8 cellular contexts compared by ENCODE assay signal in the genomic region with DNA sequence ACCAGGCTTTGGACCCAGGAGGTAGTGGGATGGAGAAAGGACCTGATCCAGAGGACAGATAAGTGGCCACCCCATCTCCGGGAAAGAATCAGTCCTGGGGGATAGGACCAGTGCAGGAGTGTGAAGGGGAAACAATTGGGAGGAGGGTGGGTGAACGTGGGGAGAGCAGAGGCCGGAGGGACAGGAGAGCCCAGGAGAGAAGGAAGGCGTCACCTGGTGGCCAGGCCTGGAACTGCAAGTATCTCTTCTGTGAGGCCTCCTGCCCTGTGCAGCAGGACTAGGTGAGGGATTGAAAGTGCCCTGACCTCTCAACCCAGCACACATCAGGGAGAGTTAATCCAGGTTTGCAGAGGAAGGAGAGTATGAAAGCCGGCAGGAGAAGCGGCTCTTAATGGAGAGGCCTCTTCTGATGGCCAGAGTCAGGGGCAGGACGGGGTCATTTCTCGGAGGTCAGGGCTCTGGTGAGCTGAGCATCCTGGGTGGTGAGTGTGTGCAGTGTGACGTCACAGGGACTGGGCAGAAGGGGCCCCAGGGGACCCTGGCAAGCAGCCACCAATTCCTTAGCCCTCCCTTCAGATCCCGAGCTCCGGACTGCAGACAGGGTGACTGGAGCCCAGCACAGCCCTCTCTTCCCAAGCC.
DNase-seq lines count a peak whose midpoint lies in the region; ATAC-seq and TF ChIP-seq lines count a peak whose summit lies in the region.

No MANE protein-coding gene starts in this region.

- H3K4me3 Mint-ChIP-seq in central memory CD8-positive, alpha-beta T cell, result no peak overlapping the region

- peak; percentile 94 for TF ChIP-seq CTCF in AG10803 (conservative IDR thresholded peaks at IDR 0.05; ENCODE audit: low read length)

- peak; percentile 63 for DNase-seq in AG10803 (ENCODE audit: low read depth)
- DNase-seq in NCI-H2196 treated with DMSO at 0.1 percent for 48 hours (lab: John Stamatoyannopoulos, UW; ENCODE audit: unreplicated experiment), result peak; percentile 51
- peak; percentile 30 to 62 (median 42) for DNase-seq in activated CD4-positive, CD25-positive, alpha-beta regulatory T cell (lab: John Stamatoyannopoulos, UW)
- DNase-seq in central memory CD8-positive, alpha-beta T cell (ENCODE audit: low spot score in 2 of 2), result peak; percentile 41 to 55
- peak; percentile 65 for DNase-seq in kidney glomerular epithelial cell (lab: John Stamatoyannopoulos, UW)
- peak; percentile 35 for DNase-seq in stimulated activated CD4-positive, alpha-beta T cell treated with anti-CD3 and anti-CD28 coated beads, Interleukin-2, amount 100 ng/mL, for 4 hours (ENCODE audit: low read depth)
- DNase-seq in GF-D8 (lab: John Stamatoyannopoulos, UW), result no peak

- peaks cover 5% of the 10 kb centered on the region for H3K4me1 Mint-ChIP-seq in central memory CD8-positive, alpha-beta T cell

- H3K36me3 Mint-ChIP-seq in central memory CD8-positive, alpha-beta T cell (ENCODE audit: insufficient read depth), result peaks cover 3% of the 10 kb centered on the region

- ATAC-seq in GM19397 (IDR thresholded peaks at IDR 0.05; ENCODE audit: unreplicated experiment), result peak; percentile 43
- ATAC-seq in central memory CD8-positive, alpha-beta T cell (replicated peaks; ENCODE audit: extremely low read depth, poor library complexity, severe bottlenecking), result peak; percentile 67

- no peak overlapping the region for H3K4me3 ChIP-seq in AG10803 (ENCODE audit: low read length)

- H3K9me3 Mint-ChIP-seq in central memory CD8-positive, alpha-beta T cell, result no peaks in the 10 kb centered on the region

- H3K27me3 Mint-ChIP-seq in central memory CD8-positive, alpha-beta T cell, result peaks cover 9% of the 10 kb centered on the region

- H3K27ac Mint-ChIP-seq in central memory CD8-positive, alpha-beta T cell (ENCODE audit: low read depth), result no peak overlapping the region
